Comparison of ENCODE assay signal across 10 cellular contexts in the genomic region with DNA sequence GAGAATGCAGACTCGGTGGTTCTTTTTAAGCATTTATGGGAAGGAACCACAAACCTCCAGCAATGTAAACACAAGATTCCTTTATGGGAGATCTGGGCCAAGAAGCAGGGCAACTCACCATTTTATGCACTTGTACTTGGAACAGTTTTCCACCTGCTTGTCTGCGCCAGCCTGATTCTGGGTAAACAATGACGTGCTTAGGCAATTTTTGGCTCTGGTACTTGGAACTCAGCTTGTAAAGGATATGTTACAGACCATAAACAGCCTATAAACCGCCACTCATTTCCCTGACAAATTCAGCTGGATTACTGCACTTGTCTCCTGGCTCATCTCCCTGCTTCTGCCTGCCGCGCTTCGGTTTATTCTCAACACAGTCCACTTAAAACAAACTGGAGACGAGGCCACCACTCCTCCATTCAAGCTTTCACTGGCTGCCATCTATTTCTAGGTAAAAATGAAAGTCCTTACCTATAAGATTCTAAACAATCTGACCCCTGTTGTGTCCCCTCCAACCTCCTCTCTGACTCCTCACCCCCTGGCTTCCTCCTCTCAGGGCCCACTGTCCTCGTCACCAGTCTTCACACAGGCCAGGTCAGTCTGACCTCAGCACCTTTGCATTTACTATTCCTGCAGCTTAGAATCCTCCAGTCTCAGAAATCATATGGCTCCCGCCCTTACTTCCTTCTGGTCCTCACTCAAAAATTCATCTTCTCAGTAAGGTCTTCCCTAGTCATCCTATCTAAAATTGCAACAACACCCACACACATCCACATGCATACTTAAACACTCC.
A peak's percentile ranks its signal among the peaks of the same experiment; 100 is the strongest.
DNase-seq lines count a peak whose midpoint lies in the region; ATAC-seq and TF ChIP-seq lines count a peak whose summit lies in the region.
"Had no signal": no experiment of that assay in that cellular context is flagged by ENCODE, and none has a peak within 500 bp of the region (broad histone marks: within the 10 kb centered on the region; RNA-seq: fewer than 3 reads in every experiment).

No MANE protein-coding gene starts in this region.

- intact Hi-C loops in dorsolateral prefrontal cortex (cut with DNase I): no loop called here
- intact Hi-C loops in psoas muscle (cut with DNase I): no loop called here
- intact Hi-C loops in activated naive CD4-positive, alpha-beta T cell treated with anti-CD3 and anti-CD28 coated beads for 36 hours (cut with micrococcal nuclease): no loop called here

- ATAC-seq in psoas muscle (peak in 3 of 4 donors; percentile 76 to 85 (median 81)), omental fat pad (ENCODE audit: low FRiP score) (no peak)

- no peaks in the 10 kb centered on the region for H3K36me3 Mint-ChIP-seq in activated naive CD4-positive, alpha-beta T cell treated with anti-CD3 and anti-CD28 coated beads for 36 hours (ENCODE audit: low read depth)

- H3K27me3 ChIP-seq in dorsolateral prefrontal cortex (peaks cover 0 to 5% (median 0%) of the 10 kb centered on the region in 45 donors), psoas muscle (ENCODE audit: insufficient read depth in 3 of 3, low read length in 2 of 3) (no peaks in the 10 kb centered on the region)

- no peaks in the 10 kb centered on the region for H3K36me3 ChIP-seq in psoas muscle (ENCODE audit: insufficient read depth in 1 of 2, low read depth in 1 of 2)

- no peak overlapping the region for H3K4me3 Mint-ChIP-seq in activated naive CD4-positive, alpha-beta T cell treated with anti-CD3 and anti-CD28 coated beads for 36 hours

- H3K27ac Mint-ChIP-seq in activated naive CD4-positive, alpha-beta T cell treated with anti-CD3 and anti-CD28 coated beads for 36 hours: no peak overlapping the region

- CTCF ChIA-PET in activated naive CD4-positive, alpha-beta T cell treated with anti-CD3 and anti-CD28 coated beads for 36 hours (lab: Charles Lee): no interaction called here

- H3K27me3 Mint-ChIP-seq in activated naive CD4-positive, alpha-beta T cell treated with anti-CD3 and anti-CD28 coated beads for 36 hours (ENCODE audit: low read depth): peaks cover 26% of the 10 kb centered on the region

- H3K4me1 ChIP-seq in psoas muscle: peaks cover 8% of the 10 kb centered on the region

- in situ Hi-C loops in KBM-7 (cut with MboI; ENCODE audit: low pct_unique_long_range_greater_than_20kb, low sequenced_read_pairs): no loop called here
- in situ Hi-C loops in GM13977 (cut with MboI; ENCODE audit: low pct_unique_long_range_greater_than_20kb, low sequenced_read_pairs, unreplicated experiment): no loop called here

- TF ChIP-seq CTCF in dorsolateral prefrontal cortex (IDR thresholded peaks at IDR 0.05 in 54 of 56, conservative IDR thresholded peaks at IDR 0.05 in 2 of 56; ENCODE audit: low read depth in 1 of 56, partially characterized antibody in 56 of 56) (no peak), psoas muscle (IDR thresholded peaks at IDR 0.05) (no peak), omental fat pad (IDR thresholded peaks at IDR 0.05) (no peak), GM13977 (IDR thresholded peaks at IDR 0.05; ENCODE audit: extremely low read depth, insufficient read depth, missing control alignments) (no peak)

- no peaks in the 10 kb centered on the region for H3K4me1 Mint-ChIP-seq in activated naive CD4-positive, alpha-beta T cell treated with anti-CD3 and anti-CD28 coated beads for 36 hours (ENCODE audit: low read depth)

- DNase-seq in EL: peak; percentile 34
- DNase-seq in NCI-H2196 (lab: John Stamatoyannopoulos, UW; ENCODE audit: unreplicated experiment): peak; percentile 77
- peak in 6 of 10 donors; percentile 6 to 51 (median 46) for DNase-seq in dorsolateral prefrontal cortex
- DNase-seq in psoas muscle: no peak
- no peak for DNase-seq in omental fat pad (ENCODE audit: low spot score)
- DNase-seq in KBM-7: no peak
- DNase-seq in activated naive CD4-positive, alpha-beta T cell treated with anti-CD3 and anti-CD28 coated beads for 36 hours: no peak
- no peak for DNase-seq in GM13977 (ENCODE audit: low spot score)
- DNase-seq: nucleus accumbens; stimulated activated naive CD4-positive, alpha-beta T cell treated with Interleukin-2 at 50 U/mL for 16 hours had no signal

- H3K4me3 ChIP-seq in dorsolateral prefrontal cortex: peak overlapping the region in 1 of 59 donors; percentile 1
- no peak overlapping the region for H3K4me3 ChIP-seq in psoas muscle

- 23 to 30% (median 25%) methylated on average over 10 of the region's 10 CpGs for WGBS in psoas muscle, 3 donors

- H3K9me3 Mint-ChIP-seq in activated naive CD4-positive, alpha-beta T cell treated with anti-CD3 and anti-CD28 coated beads for 36 hours: no peaks in the 10 kb centered on the region

- H3K9me3 ChIP-seq in psoas muscle: no peaks in the 10 kb centered on the region

- peak overlapping the region in 18 of 59 donors; percentile 0 to 71 (median 35) for H3K27ac ChIP-seq in dorsolateral prefrontal cortex
- no peak overlapping the region for H3K27ac ChIP-seq in psoas muscle

Comparison
In these comparisons a context has a peak if more than half of its experiments do, and no peak if none do; other contexts are left out.
1. DNase-seq: peak in EL (single experiment), NCI-H2196 (single experiment) and dorsolateral prefrontal cortex (6 of 10); none in psoas muscle (0 of 2), omental fat pad (single experiment), KBM-7 (single experiment), activated naive CD4-positive, alpha-beta T cell treated with anti-CD3 and anti-CD28 coated beads for 36 hours (single experiment) and GM13977 (single experiment).